Comparison of ENCODE assay signal across 19 cellular contexts in genomic region chr19:49231804-49232203, GRCh38.
A peak's percentile ranks its signal among the peaks of the same experiment; 100 is the strongest.
DNase-seq lines count a peak whose midpoint lies in the region; ATAC-seq and TF ChIP-seq lines count a peak whose summit lies in the region.
"Had no signal": no experiment of that assay in that cellular context is flagged by ENCODE, and none has a peak within 500 bp of the region (broad histone marks: within the 10 kb centered on the region; RNA-seq: fewer than 3 reads in every experiment).

No MANE protein-coding gene starts in this region.

- no peaks in the 10 kb centered on the region for H3K27me3 ChIP-seq in CD4-positive, alpha-beta memory T cell (ENCODE audit: insufficient read depth, low read length)
- H3K27me3 ChIP-seq in endodermal cell (ENCODE audit: control insufficient read depth, insufficient read depth, low read length, poor library complexity, severe bottlenecking) = peaks cover 12% of the 10 kb centered on the region
- H3K27me3 ChIP-seq: foreskin keratinocyte, uterus had no signal

- intact Hi-C loops in CD4-positive, alpha-beta memory T cell (cut with micrococcal nuclease) = no loop called here

- 69 to 80% methylated on average over 5 to 9 of the region's 9 CpGs for WGBS in endodermal cell (ENCODE audit: insufficient coverage in 1 of 2, insufficient read length in 1 of 2), 2 experiments

- H3K9me3 Mint-ChIP-seq in activated T-cell treated with anti-CD3 and anti-CD28 coated beads, Interleukin-2, amount 50 U/mL, for 24 hours = no peaks in the 10 kb centered on the region
- H3K9me3 Mint-ChIP-seq in CD4-positive, alpha-beta memory T cell = peaks cover 0 to 2% (median 0%) of the 10 kb centered on the region in 8 donors
- H3K9me3 Mint-ChIP-seq in endodermal cell (no peaks in the 10 kb centered on the region), osteocyte (ENCODE audit: unreplicated experiment) (no peaks in the 10 kb centered on the region)
- H3K9me3 Mint-ChIP-seq: CD4-positive, alpha-beta T cell; HFFc6 had no signal

- peak overlapping the region; percentile 37 for H3K27ac Mint-ChIP-seq in activated T-cell treated with anti-CD3 and anti-CD28 coated beads, Interleukin-2, amount 50 U/mL, for 24 hours
- peak overlapping the region; percentile 10 to 89 (median 71) for H3K27ac Mint-ChIP-seq in CD4-positive, alpha-beta memory T cell
- H3K27ac Mint-ChIP-seq in T-helper 17 cell (no peak overlapping the region), endodermal cell (peak overlapping the region; percentile 55), osteocyte (ENCODE audit: unreplicated experiment) (no peak overlapping the region)
- H3K27ac Mint-ChIP-seq: CD4-positive, alpha-beta T cell; HFFc6 had no signal

- no peaks in the 10 kb centered on the region for H3K36me3 ChIP-seq in CD4-positive, alpha-beta memory T cell (ENCODE audit: insufficient read depth, low read length)
- no peaks in the 10 kb centered on the region for H3K36me3 ChIP-seq in endodermal cell (ENCODE audit: control insufficient read depth, insufficient read depth, low read length)
- H3K36me3 ChIP-seq: uterus had no signal

- H3K36me3 Mint-ChIP-seq in activated T-cell treated with anti-CD3 and anti-CD28 coated beads, Interleukin-2, amount 50 U/mL, for 24 hours (ENCODE audit: low read depth) = no peaks in the 10 kb centered on the region
- no peaks in the 10 kb centered on the region for H3K36me3 Mint-ChIP-seq in CD4-positive, alpha-beta memory T cell
- no peaks in the 10 kb centered on the region for H3K36me3 Mint-ChIP-seq in T-helper 17 cell (ENCODE audit: low read depth)
- H3K36me3 Mint-ChIP-seq in endodermal cell (ENCODE audit: low read depth) = no peaks in the 10 kb centered on the region
- H3K36me3 Mint-ChIP-seq in osteocyte (ENCODE audit: unreplicated experiment) = no peaks in the 10 kb centered on the region

- H3K9me3 ChIP-seq in CD4-positive, alpha-beta memory T cell (ENCODE audit: control insufficient read depth in 1 of 2, low read length in 2 of 2) = no peaks in the 10 kb centered on the region
- H3K9me3 ChIP-seq in T-helper 17 cell (ENCODE audit: control insufficient read depth, low read length, poor library complexity, severe bottlenecking) (no peaks in the 10 kb centered on the region), endodermal cell (ENCODE audit: control insufficient read depth, low read length) (peaks cover 8% of the 10 kb centered on the region)
- H3K9me3 ChIP-seq: uterus had no signal

- DNase-seq in activated T-cell treated with anti-CD3 and anti-CD28 coated beads, Interleukin-2, amount 50 U/mL, for 24 hours = no peak
- no peak for DNase-seq in activated T-cell treated with anti-CD3 and anti-CD28 coated beads, Interleukin-2, amount 50 U/mL, for 1 hour
- DNase-seq in CD4-positive, alpha-beta memory T cell = peak in 1 of 5 donors; percentile 6
- DNase-seq in T-helper 17 cell = peak in 1 of 3 donors; percentile 12
- no peak for DNase-seq in endodermal cell
- DNase-seq in osteocyte (ENCODE audit: extremely low spot score, unreplicated experiment) = no peak
- DNase-seq: amniotic stem cell; CD4-positive, alpha-beta T cell; DMS79; foreskin keratinocyte; HFFc6; hypothalamus; NCI-H2227 treated with DMSO at 0.1 percent for 48 hours; NCI-H82; right cardiac atrium; uterus had no signal

- H3K9ac ChIP-seq in endodermal cell (ENCODE audit: extremely low read depth, low read length, poor library complexity, severe bottlenecking) = no peak overlapping the region

- H3K4me3 Mint-ChIP-seq in activated T-cell treated with anti-CD3 and anti-CD28 coated beads, Interleukin-2, amount 50 U/mL, for 24 hours = no peak overlapping the region
- peak overlapping the region in 7 of 8 donors; percentile 32 to 75 (median 66) for H3K4me3 Mint-ChIP-seq in CD4-positive, alpha-beta memory T cell
- peak overlapping the region; percentile 79 for H3K4me3 Mint-ChIP-seq in T-helper 17 cell
- H3K4me3 Mint-ChIP-seq in endodermal cell = no peak overlapping the region
- H3K4me3 Mint-ChIP-seq in osteocyte (ENCODE audit: unreplicated experiment) = no peak overlapping the region
- H3K4me3 Mint-ChIP-seq: CD4-positive, alpha-beta T cell; HFFc6 had no signal

- TF ChIP-seq CTCF in endodermal cell (conservative IDR thresholded peaks at IDR 0.05) (no peak), osteocyte (IDR thresholded peaks at IDR 0.05) (no peak)

- CTCF ChIA-PET in CD4-positive, alpha-beta memory T cell (lab: Charles Lee; ENCODE audit: partially characterized antibody) = interaction anchor here (0.9 to 1.6 kb wide), 2 partner anchors 10 to 96 kb away, joined by 3 to 4 read pairs; no protein-coding TSS in a partner anchor

- H3K4me1 Mint-ChIP-seq in activated T-cell treated with anti-CD3 and anti-CD28 coated beads, Interleukin-2, amount 50 U/mL, for 24 hours (ENCODE audit: low read depth) = peaks cover 14% of the 10 kb centered on the region
- H3K4me1 Mint-ChIP-seq in CD4-positive, alpha-beta memory T cell = peaks cover 8 to 30% (median 13%) of the 10 kb centered on the region in 4 donors
- H3K4me1 Mint-ChIP-seq in T-helper 17 cell (peaks cover 24% of the 10 kb centered on the region), endodermal cell (peaks cover 3% of the 10 kb centered on the region), osteocyte (ENCODE audit: unreplicated experiment) (no peaks in the 10 kb centered on the region)

- H3K27ac ChIP-seq in CD4-positive, alpha-beta memory T cell (ENCODE audit: low read depth, low read length) = no peak overlapping the region
- no peak overlapping the region for H3K27ac ChIP-seq in endodermal cell (ENCODE audit: low read depth, low read length)
- H3K27ac ChIP-seq: foreskin keratinocyte, uterus had no signal

- POLR2A ChIA-PET in CD4-positive, alpha-beta memory T cell (lab: Charles Lee; ENCODE audit: partially characterized antibody) = no interaction called here

- no peaks in the 10 kb centered on the region for H3K27me3 Mint-ChIP-seq in activated T-cell treated with anti-CD3 and anti-CD28 coated beads, Interleukin-2, amount 50 U/mL, for 24 hours
- no peaks in the 10 kb centered on the region for H3K27me3 Mint-ChIP-seq in CD4-positive, alpha-beta memory T cell
- H3K27me3 Mint-ChIP-seq in T-helper 17 cell (no peaks in the 10 kb centered on the region), endodermal cell (ENCODE audit: insufficient read depth) (peaks cover 19% of the 10 kb centered on the region), osteocyte (ENCODE audit: unreplicated experiment) (peaks cover 24% of the 10 kb centered on the region)
- H3K27me3 Mint-ChIP-seq: CD4-positive, alpha-beta T cell had no signal

- peak; percentile 76 for ATAC-seq in T-helper 17 cell
- ATAC-seq in HG02884 (IDR thresholded peaks at IDR 0.05; ENCODE audit: unreplicated experiment) = no peak
- no peak for ATAC-seq in HG03460 (IDR thresholded peaks at IDR 0.05; ENCODE audit: unreplicated experiment)
- ATAC-seq: foreskin keratinocyte, Panc1, right cardiac atrium had no signal

- no peak overlapping the region for H3K4me3 ChIP-seq in CD4-positive, alpha-beta memory T cell (ENCODE audit: low read length in 2 of 2)
- H3K4me3 ChIP-seq in endodermal cell (ENCODE audit: low read length) = no peak overlapping the region
- H3K4me3 ChIP-seq: uterus had no signal

- peaks cover 19% of the 10 kb centered on the region for H3K4me1 ChIP-seq in CD4-positive, alpha-beta memory T cell (ENCODE audit: insufficient read depth, low read length)
- H3K4me1 ChIP-seq in endodermal cell (ENCODE audit: control insufficient read depth, insufficient read depth, low read length) = peaks cover 5% of the 10 kb centered on the region
- H3K4me1 ChIP-seq: foreskin keratinocyte, uterus had no signal

Comparison
In these comparisons a context has a peak if more than half of its experiments do, and no peak if none do; other contexts are left out.
1. H3K27ac Mint-ChIP-seq: peak in activated T-cell treated with anti-CD3 and anti-CD28 coated beads, Interleukin-2, amount 50 U/mL, for 24 hours (single experiment), CD4-positive, alpha-beta memory T cell (7 of 7) and endodermal cell (single experiment); none in T-helper 17 cell (single experiment) and osteocyte (single experiment).
2. H3K4me3 Mint-ChIP-seq: peak in CD4-positive, alpha-beta memory T cell (7 of 8) and T-helper 17 cell (single experiment); none in activated T-cell treated with anti-CD3 and anti-CD28 coated beads, Interleukin-2, amount 50 U/mL, for 24 hours (single experiment), endodermal cell (single experiment) and osteocyte (single experiment).